In the genomic region with DNA sequence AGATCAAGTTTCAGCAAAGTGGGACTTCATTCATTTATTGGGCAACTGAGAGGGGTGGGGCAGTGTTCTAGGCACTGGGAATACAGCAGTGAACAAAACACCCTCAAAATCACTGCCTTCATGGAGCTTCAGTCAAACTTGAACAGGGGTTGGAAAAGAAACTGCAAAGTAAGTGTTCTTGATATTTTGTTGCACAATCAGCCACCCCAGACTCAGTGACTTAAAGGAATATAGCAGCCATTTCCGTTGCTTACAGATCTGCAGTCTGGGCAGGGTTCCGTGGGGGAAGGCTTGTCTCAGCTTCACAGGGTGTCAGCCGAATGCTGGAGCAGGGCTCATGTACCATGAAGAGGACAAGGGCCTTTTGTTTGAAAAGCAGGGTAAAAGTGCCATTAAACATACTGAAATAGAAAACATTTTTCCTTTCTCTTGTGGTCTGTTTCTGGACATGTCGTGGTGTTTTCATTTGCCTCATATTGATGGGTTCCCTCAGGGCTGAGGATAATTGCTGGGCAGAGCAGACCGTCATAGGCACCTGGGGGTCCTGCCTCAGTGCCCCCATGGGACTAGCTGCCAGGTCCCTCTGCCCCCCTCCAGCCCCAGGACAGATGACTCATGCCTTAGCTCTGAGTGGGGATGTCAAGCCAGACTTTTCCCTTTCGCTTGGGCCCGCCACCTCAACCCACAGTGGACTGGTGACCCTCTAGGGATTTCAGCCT, we compare ENCODE assay signal across 24 cellular contexts.
"Had no signal": no experiment of that assay in that cellular context is flagged by ENCODE, and none has a peak within 500 bp of the region (broad histone marks: within the 10 kb centered on the region; RNA-seq: fewer than 3 reads in every experiment).

No MANE protein-coding gene starts in this region.

- H3K27me3 ChIP-seq: body of pancreas, heart left ventricle, left lung, right atrium auricular region, transverse colon had no signal

- H3K36me3 Mint-ChIP-seq: activated naive CD4-positive, alpha-beta T cell treated with anti-CD3 and anti-CD28 coated beads, Interleukin-2, amount 50 U/mL, for 72 hours; memory B cell; naive thymus-derived CD8-positive, alpha-beta T cell; WTC11 had no signal

- H3K4me3 Mint-ChIP-seq: activated CD8-positive, alpha-beta T cell treated with anti-CD3 and anti-CD28 coated beads for 36 hours; activated T-cell treated with anti-CD3 and anti-CD28 coated beads, Interleukin-2, amount 50 U/mL, for 4 hours; central memory CD8-positive, alpha-beta T cell; immature natural killer cell; memory B cell; naive thymus-derived CD8-positive, alpha-beta T cell; T-helper 1 cell treated with Interleukin-12 subunit alpha and Interleukin-12 subunit beta and Interleukin-4 antibody, amounts not matched to agents 30 μg/mL and 1 μg/mL, for 36 hours; WTC11 had no signal

- H3K4me1 Mint-ChIP-seq: central memory CD8-positive, alpha-beta T cell; immature natural killer cell; memory B cell; naive thymus-derived CD8-positive, alpha-beta T cell had no signal

- DNase-seq: activated CD4-positive, alpha-beta T cell treated with anti-CD3 and anti-CD28 coated beads for 48 hours; activated CD8-positive, alpha-beta T cell treated with anti-CD3 and anti-CD28 coated beads for 36 hours; activated effector memory CD4-positive, alpha-beta T cell treated with Interleukin-2 at 50 U/mL for 16 hours; activated T-cell treated with anti-CD3 and anti-CD28 coated beads, Interleukin-2, amount 50 U/mL, for 4 hours; amniotic stem cell; body of pancreas; cortex of kidney; effector CD4-positive, alpha-beta T cell; immature natural killer cell; left lung; naive thymus-derived CD8-positive, alpha-beta T cell; nucleus accumbens; posterior cingulate gyrus; small intestine; stimulated activated CD4-positive, alpha-beta T cell treated with anti-CD3 and anti-CD28 coated beads, Interleukin-4, amount 100 ng/mL, for 24 hours; stimulated activated naive CD4-positive, alpha-beta T cell treated with Interleukin-2 at 50 U/mL for 16 hours; transverse colon had no signal

- H3K4me3 ChIP-seq: body of pancreas, heart left ventricle, left lung, right atrium auricular region, transverse colon had no signal

- H3K4me1 ChIP-seq: body of pancreas, left lung, transverse colon had no signal

- H3K9me3 ChIP-seq: body of pancreas, heart left ventricle, left lung, right atrium auricular region, transverse colon had no signal

- H3K27me3 Mint-ChIP-seq: activated CD8-positive, alpha-beta T cell treated with anti-CD3 and anti-CD28 coated beads for 36 hours; central memory CD8-positive, alpha-beta T cell; memory B cell had no signal

- ATAC-seq: activated CD8-positive, alpha-beta T cell treated with anti-CD3 and anti-CD28 coated beads for 36 hours; activated naive CD4-positive, alpha-beta T cell treated with anti-CD3 and anti-CD28 coated beads, Interleukin-2, amount 50 U/mL, for 72 hours; activated T-cell treated with anti-CD3 and anti-CD28 coated beads, Interleukin-2, amount 50 U/mL, for 4 hours; body of pancreas; left lung; naive thymus-derived CD8-positive, alpha-beta T cell; WTC11 had no signal

- H3K27ac Mint-ChIP-seq: activated CD8-positive, alpha-beta T cell treated with anti-CD3 and anti-CD28 coated beads for 36 hours; activated naive CD4-positive, alpha-beta T cell treated with anti-CD3 and anti-CD28 coated beads, Interleukin-2, amount 50 U/mL, for 72 hours; immature natural killer cell; memory B cell; T-helper 1 cell treated with Interleukin-12 subunit alpha and Interleukin-12 subunit beta and Interleukin-4 antibody, amounts not matched to agents 30 μg/mL and 1 μg/mL, for 36 hours; WTC11 had no signal

- H3K27ac ChIP-seq: body of pancreas, left lung, transverse colon had no signal

- H3K36me3 ChIP-seq: heart left ventricle, left lung, right atrium auricular region, transverse colon had no signal

- H3K9me3 Mint-ChIP-seq: activated CD8-positive, alpha-beta T cell treated with anti-CD3 and anti-CD28 coated beads for 36 hours; central memory CD8-positive, alpha-beta T cell; memory B cell; T-helper 1 cell treated with Interleukin-12 subunit alpha and Interleukin-12 subunit beta and Interleukin-4 antibody, amounts not matched to agents 30 μg/mL and 1 μg/mL, for 36 hours; WTC11 had no signal
